In the genomic region with DNA sequence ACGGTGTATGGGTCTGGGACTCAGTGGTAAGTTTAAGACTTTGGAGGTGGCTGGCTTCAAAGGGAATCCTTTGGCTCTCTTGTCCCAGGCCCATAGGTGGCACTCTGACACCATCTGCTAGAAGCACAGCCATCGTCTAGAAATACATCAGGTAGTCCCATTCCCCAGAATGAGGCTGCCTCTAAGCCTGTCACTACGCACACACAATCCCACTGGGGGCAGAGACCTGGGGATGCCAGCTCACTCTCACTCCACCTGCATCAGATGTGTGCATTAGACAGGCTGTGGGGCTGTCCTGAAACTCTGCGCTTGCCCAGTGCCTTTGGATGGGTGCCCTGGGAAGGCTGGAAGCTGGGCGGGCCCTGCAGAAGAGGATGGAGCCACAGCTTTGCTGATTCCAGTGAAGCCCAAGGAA, we compare ENCODE assay signal across 8 cellular contexts.
DNase-seq lines count a peak whose midpoint lies in the region; ATAC-seq lines count a peak whose summit lies in the region.

No MANE protein-coding gene starts in this region.

- ATAC-seq in activated CD8-positive, alpha-beta T cell treated with anti-CD3 and anti-CD28 coated beads, Interleukin-2, amount 10 ng/mL, durations not matched to agents 7 days and 5 days: no peak
- ATAC-seq in right cardiac atrium (peak; percentile 47 to 75), GM21723 (IDR thresholded peaks at IDR 0.05; ENCODE audit: unreplicated experiment) (no peak)
- ATAC-seq in activated CD8-positive, alpha-beta memory T cell treated with anti-CD3 and anti-CD28 coated beads, Interleukin-2, amount 10 ng/mL, durations not matched to agents 7 days and 5 days: no peak

- no peaks in the 10 kb centered on the region for H3K27me3 ChIP-seq in right cardiac atrium (ENCODE audit: control insufficient read depth, insufficient read depth)

- H3K9me3 ChIP-seq in right cardiac atrium (ENCODE audit: control insufficient read depth, low read length): no peaks in the 10 kb centered on the region

- 63% methylated on average over 5 of the region's 5 CpGs for WGBS in right cardiac atrium

- no peak overlapping the region for H3K27ac ChIP-seq in right cardiac atrium (ENCODE audit: low read length)

- no peaks in the 10 kb centered on the region for H3K4me1 Mint-ChIP-seq in activated CD8-positive, alpha-beta T cell treated with anti-CD3 and anti-CD28 coated beads, Interleukin-2, amount 10 ng/mL, durations not matched to agents 7 days and 5 days (ENCODE audit: low read depth)
- no peaks in the 10 kb centered on the region for H3K4me1 Mint-ChIP-seq in activated CD8-positive, alpha-beta memory T cell treated with anti-CD3 and anti-CD28 coated beads, Interleukin-2, amount 10 ng/mL, durations not matched to agents 7 days and 5 days

- no peaks in the 10 kb centered on the region for H3K4me1 ChIP-seq in right cardiac atrium (ENCODE audit: control insufficient read depth, insufficient read depth, low read length)

- DNase-seq in NCI-H524 (lab: John Stamatoyannopoulos, UW): peak; percentile 31 to 76
- DNase-seq in NCI-H524 treated with DMSO at 0.1 percent for 48 hours (lab: John Stamatoyannopoulos, UW): no peak
- DNase-seq in Kasumi-1 (lab: John Stamatoyannopoulos, UW): peak; percentile 3 to 28
- DNase-seq in activated CD8-positive, alpha-beta T cell treated with anti-CD3 and anti-CD28 coated beads, Interleukin-2, amount 10 ng/mL, durations not matched to agents 7 days and 5 days: peak; percentile 22
- peak in 2 of 3 donors; percentile 44 to 75 for DNase-seq in right cardiac atrium
- peak; percentile 34 for DNase-seq in stimulated activated CD8-positive, alpha-beta memory T cell treated with anti-CD3 and anti-CD28 coated beads, Interleukin-4, amount 100 ng/mL, for 48 hours
- no peak for DNase-seq in activated CD8-positive, alpha-beta memory T cell treated with anti-CD3 and anti-CD28 coated beads, Interleukin-2, amount 10 ng/mL, durations not matched to agents 7 days and 5 days

- H3K9me3 Mint-ChIP-seq in activated CD8-positive, alpha-beta T cell treated with anti-CD3 and anti-CD28 coated beads, Interleukin-2, amount 10 ng/mL, durations not matched to agents 7 days and 5 days (ENCODE audit: insufficient read depth): no peaks in the 10 kb centered on the region
- H3K9me3 Mint-ChIP-seq in activated CD8-positive, alpha-beta memory T cell treated with anti-CD3 and anti-CD28 coated beads, Interleukin-2, amount 10 ng/mL, durations not matched to agents 7 days and 5 days (ENCODE audit: low read depth): no peaks in the 10 kb centered on the region

- H3K4me3 ChIP-seq in right cardiac atrium (ENCODE audit: low read length): no peak overlapping the region

- no peaks in the 10 kb centered on the region for H3K36me3 Mint-ChIP-seq in activated CD8-positive, alpha-beta T cell treated with anti-CD3 and anti-CD28 coated beads, Interleukin-2, amount 10 ng/mL, durations not matched to agents 7 days and 5 days (ENCODE audit: low read depth)
- no peaks in the 10 kb centered on the region for H3K36me3 Mint-ChIP-seq in activated CD8-positive, alpha-beta memory T cell treated with anti-CD3 and anti-CD28 coated beads, Interleukin-2, amount 10 ng/mL, durations not matched to agents 7 days and 5 days

- H3K4me3 Mint-ChIP-seq in activated CD8-positive, alpha-beta T cell treated with anti-CD3 and anti-CD28 coated beads, Interleukin-2, amount 10 ng/mL, durations not matched to agents 7 days and 5 days: no peak overlapping the region
- no peak overlapping the region for H3K4me3 Mint-ChIP-seq in activated CD8-positive, alpha-beta memory T cell treated with anti-CD3 and anti-CD28 coated beads, Interleukin-2, amount 10 ng/mL, durations not matched to agents 7 days and 5 days

- CTCF ChIA-PET in activated CD8-positive, alpha-beta T cell treated with anti-CD3 and anti-CD28 coated beads, Interleukin-2, amount 10 ng/mL, durations not matched to agents 7 days and 5 days (lab: Charles Lee): interaction anchor here (0.7 to 1.2 kb wide), 2 partner anchors 12 to 27 kb away, joined by 3 read pairs; no protein-coding TSS in a partner anchor
- CTCF ChIA-PET in activated CD8-positive, alpha-beta memory T cell treated with anti-CD3 and anti-CD28 coated beads, Interleukin-2, amount 10 ng/mL, durations not matched to agents 7 days and 5 days (lab: Charles Lee): no interaction called here

- POLR2A ChIA-PET in activated CD8-positive, alpha-beta T cell treated with anti-CD3 and anti-CD28 coated beads, Interleukin-2, amount 10 ng/mL, durations not matched to agents 7 days and 5 days (lab: Charles Lee): no interaction called here

- H3K27ac Mint-ChIP-seq in activated CD8-positive, alpha-beta T cell treated with anti-CD3 and anti-CD28 coated beads, Interleukin-2, amount 10 ng/mL, durations not matched to agents 7 days and 5 days: no peak overlapping the region
- no peak overlapping the region for H3K27ac Mint-ChIP-seq in activated CD8-positive, alpha-beta memory T cell treated with anti-CD3 and anti-CD28 coated beads, Interleukin-2, amount 10 ng/mL, durations not matched to agents 7 days and 5 days

- peaks cover 2% of the 10 kb centered on the region for H3K27me3 Mint-ChIP-seq in activated CD8-positive, alpha-beta T cell treated with anti-CD3 and anti-CD28 coated beads, Interleukin-2, amount 10 ng/mL, durations not matched to agents 7 days and 5 days (ENCODE audit: low read depth)
- H3K27me3 Mint-ChIP-seq in activated CD8-positive, alpha-beta memory T cell treated with anti-CD3 and anti-CD28 coated beads, Interleukin-2, amount 10 ng/mL, durations not matched to agents 7 days and 5 days: no peaks in the 10 kb centered on the region

- intact Hi-C loops in right cardiac atrium (cut with DNase I): loop anchor here in 1 of 4 donors (10.0 kb wide), 1 partner anchor 238 kb away; no protein-coding TSS in a partner anchor

Comparison
In these comparisons a context has a peak if more than half of its experiments do, and no peak if none do; other contexts are left out.
1. DNase-seq: peak in NCI-H524 (2 of 2), Kasumi-1 (2 of 2), activated CD8-positive, alpha-beta T cell treated with anti-CD3 and anti-CD28 coated beads, Interleukin-2, amount 10 ng/mL, durations not matched to agents 7 days and 5 days (single experiment), right cardiac atrium (2 of 3) and stimulated activated CD8-positive, alpha-beta memory T cell treated with anti-CD3 and anti-CD28 coated beads, Interleukin-4, amount 100 ng/mL, for 48 hours (single experiment); none in NCI-H524 treated with DMSO at 0.1 percent for 48 hours (single experiment) and activated CD8-positive, alpha-beta memory T cell treated with anti-CD3 and anti-CD28 coated beads, Interleukin-2, amount 10 ng/mL, durations not matched to agents 7 days and 5 days (single experiment).
2. ATAC-seq: peak in right cardiac atrium (2 of 2); none in activated CD8-positive, alpha-beta T cell treated with anti-CD3 and anti-CD28 coated beads, Interleukin-2, amount 10 ng/mL, durations not matched to agents 7 days and 5 days (single experiment), GM21723 (single experiment) and activated CD8-positive, alpha-beta memory T cell treated with anti-CD3 and anti-CD28 coated beads, Interleukin-2, amount 10 ng/mL, durations not matched to agents 7 days and 5 days (single experiment).